1 cellular context compared by ENCODE assay signal in the genomic region with DNA sequence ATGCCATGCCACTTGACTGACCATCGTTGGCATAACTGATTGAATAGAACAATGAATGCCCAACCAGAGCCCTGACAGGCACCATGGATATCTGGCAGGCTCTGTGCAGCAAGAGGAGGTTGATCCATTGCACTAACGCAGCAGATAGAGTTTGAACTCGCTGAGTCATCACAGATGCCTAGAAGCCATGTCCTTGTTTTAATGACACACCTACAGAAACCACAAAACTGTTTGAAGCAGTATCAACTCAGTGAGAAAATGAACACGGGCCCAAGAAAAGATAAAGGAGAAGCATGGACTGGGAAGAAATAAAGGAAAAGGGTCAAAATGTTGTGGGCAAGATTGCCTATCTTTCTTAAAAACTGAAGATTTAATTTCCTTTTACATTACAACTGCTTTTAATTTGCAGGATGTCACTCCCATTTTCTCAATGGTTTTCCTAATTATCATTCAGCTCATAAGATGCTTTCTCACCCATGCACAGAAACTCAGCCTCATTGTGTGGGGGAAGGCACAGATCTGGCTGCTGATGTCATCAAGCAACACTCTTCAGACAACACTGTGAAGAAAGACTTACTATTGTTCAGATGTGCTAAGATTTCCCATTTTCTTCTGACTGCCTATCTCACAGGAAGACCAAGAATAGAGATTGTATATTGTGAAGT.
TF ChIP-seq lines count a peak whose summit lies in the region.

No MANE protein-coding gene starts in this region.

TF ChIP-seq in K562, 482 proteins besides CTCF, POLR2A, EP300 and RAD21 (continued from another document):
- 0 out of 2 replicates have a peak, but pooled peaks have one; percentile 34 for TF ChIP-seq FOXJ2 (tag; IDR thresholded peaks at IDR 0.05)
